11 cellular contexts compared by ENCODE assay signal in the genomic region with DNA sequence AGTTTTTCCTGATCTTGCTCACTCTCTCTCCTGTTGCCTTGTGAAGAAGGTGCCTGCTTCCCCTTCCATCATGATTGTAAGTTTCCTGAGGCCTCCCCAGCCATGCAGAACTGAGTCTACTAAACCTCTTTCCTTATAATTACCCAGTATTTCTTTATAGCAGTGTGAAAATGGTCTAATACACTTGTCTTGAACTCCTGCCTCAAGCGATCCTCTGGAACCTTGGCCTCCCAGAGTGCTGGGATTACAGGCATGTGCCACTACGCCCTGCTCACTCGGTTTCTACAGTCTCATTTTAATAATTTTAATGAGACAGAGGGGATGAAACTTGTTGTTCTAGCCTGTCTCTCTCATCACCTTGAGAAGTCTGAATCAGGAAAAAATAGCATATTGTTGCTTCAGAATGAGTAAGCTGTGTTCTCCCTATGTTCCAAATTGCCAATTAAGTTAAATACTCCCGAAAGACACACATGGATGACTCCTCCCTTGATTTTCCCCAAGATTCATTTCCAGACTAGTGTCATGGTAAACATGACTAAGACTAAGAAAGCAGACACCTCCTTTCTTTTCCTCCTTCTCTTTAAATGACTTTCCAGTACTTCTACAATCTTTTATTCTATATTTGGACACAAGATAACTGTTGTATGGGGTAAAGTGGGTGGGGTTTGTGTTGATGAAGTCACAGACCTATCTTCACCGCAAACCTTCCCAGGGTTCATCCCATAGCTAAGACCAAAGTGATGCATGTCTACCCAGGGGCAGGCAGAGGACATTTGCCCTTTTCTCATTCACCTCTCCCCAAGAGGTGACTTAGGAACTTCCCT. TPM values are rescaled to one million over a fixed set of nuclear protein-coding genes. Genes with fewer than 3 reads are reported as not detected.
A peak's percentile ranks its signal among the peaks of the same experiment; 100 is the strongest.
DNase-seq lines count a peak whose midpoint lies in the region; ATAC-seq and TF ChIP-seq lines count a peak whose summit lies in the region.
"Had no signal": no experiment of that assay in that cellular context is flagged by ENCODE, and none has a peak within 500 bp of the region (broad histone marks: within the 10 kb centered on the region; RNA-seq: fewer than 3 reads in every experiment).

No MANE protein-coding gene starts in this region.

- CTCF ChIA-PET in activated naive CD4-positive, alpha-beta T cell treated with anti-CD3 and anti-CD28 coated beads, Interleukin-2, amount 10 ng/mL, durations not matched to agents 7 days and 5 days (lab: Charles Lee) = interaction anchor here (2.0 kb wide), 1 partner anchor 65 kb away, joined by 8 read pairs; no protein-coding TSS in a partner anchor

- H3K4me1 Mint-ChIP-seq in natural killer cell treated with Interleukin-12 subunit alpha and Interleukin-12 subunit beta and Interleukin-15 and Interleukin-18, amount 100 ng/mL, for 72 hours (ENCODE audit: low read depth in 2 of 2) = peaks cover 31 to 45% of the 10 kb centered on the region in 2 donors
- H3K4me1 Mint-ChIP-seq in natural killer cell = peaks cover 10 to 11% of the 10 kb centered on the region in 2 donors
- H3K4me1 Mint-ChIP-seq in activated naive CD4-positive, alpha-beta T cell treated with anti-CD3 and anti-CD28 coated beads, Interleukin-2, amount 10 ng/mL, durations not matched to agents 7 days and 5 days = peaks cover 68% of the 10 kb centered on the region
- peaks cover 57% of the 10 kb centered on the region for H3K4me1 Mint-ChIP-seq in stimulated activated naive CD8-positive, alpha-beta T cell treated with anti-CD3 and anti-CD28 coated beads, Interleukin-15, amount 100 ng/mL, for 72 hours

- peak; percentile 68 to 78 for ATAC-seq in natural killer cell treated with Interleukin-12 subunit alpha and Interleukin-12 subunit beta and Interleukin-15 and Interleukin-18, amount 100 ng/mL, for 72 hours
- no peak for ATAC-seq in natural killer cell
- peak; percentile 73 for ATAC-seq in HG02852 (IDR thresholded peaks at IDR 0.05; ENCODE audit: unreplicated experiment)
- ATAC-seq in stimulated activated naive CD8-positive, alpha-beta T cell treated with anti-CD3 and anti-CD28 coated beads, Interleukin-15, amount 100 ng/mL, for 72 hours = peak; percentile 79

- no peaks in the 10 kb centered on the region for H3K9me3 Mint-ChIP-seq in natural killer cell treated with Interleukin-12 subunit alpha and Interleukin-12 subunit beta and Interleukin-15 and Interleukin-18, amount 100 ng/mL, for 72 hours
- H3K9me3 Mint-ChIP-seq in natural killer cell = no peaks in the 10 kb centered on the region
- H3K9me3 Mint-ChIP-seq in activated naive CD4-positive, alpha-beta T cell treated with anti-CD3 and anti-CD28 coated beads, Interleukin-2, amount 10 ng/mL, durations not matched to agents 7 days and 5 days = no peaks in the 10 kb centered on the region
- peaks cover 8 to 17% of the 10 kb centered on the region in 2 donors for H3K9me3 Mint-ChIP-seq in stimulated activated naive CD8-positive, alpha-beta T cell treated with anti-CD3 and anti-CD28 coated beads, Interleukin-15, amount 100 ng/mL, for 72 hours
- H3K9me3 Mint-ChIP-seq: CD14-positive monocyte had no signal

- intact Hi-C loops in natural killer cell (cut with micrococcal nuclease) = no loop called here

- peak overlapping the region; percentile 72 for H3K4me3 Mint-ChIP-seq in natural killer cell treated with Interleukin-12 subunit alpha and Interleukin-12 subunit beta and Interleukin-15 and Interleukin-18, amount 100 ng/mL, for 72 hours
- H3K4me3 Mint-ChIP-seq in natural killer cell = no peak overlapping the region
- H3K4me3 Mint-ChIP-seq in activated naive CD4-positive, alpha-beta T cell treated with anti-CD3 and anti-CD28 coated beads, Interleukin-2, amount 10 ng/mL, durations not matched to agents 7 days and 5 days = no peak overlapping the region
- peak overlapping the region; percentile 27 to 59 for H3K4me3 Mint-ChIP-seq in stimulated activated naive CD8-positive, alpha-beta T cell treated with anti-CD3 and anti-CD28 coated beads, Interleukin-15, amount 100 ng/mL, for 72 hours
- H3K4me3 Mint-ChIP-seq: CD14-positive monocyte had no signal

- peak overlapping the region; percentile 87 for H3K27ac Mint-ChIP-seq in natural killer cell treated with Interleukin-12 subunit alpha and Interleukin-12 subunit beta and Interleukin-15 and Interleukin-18, amount 100 ng/mL, for 72 hours
- no peak overlapping the region for H3K27ac Mint-ChIP-seq in natural killer cell
- peak overlapping the region; percentile 46 for H3K27ac Mint-ChIP-seq in activated naive CD4-positive, alpha-beta T cell treated with anti-CD3 and anti-CD28 coated beads, Interleukin-2, amount 10 ng/mL, durations not matched to agents 7 days and 5 days
- H3K27ac Mint-ChIP-seq in stimulated activated naive CD8-positive, alpha-beta T cell treated with anti-CD3 and anti-CD28 coated beads, Interleukin-15, amount 100 ng/mL, for 72 hours = peak overlapping the region; percentile 42 to 94
- H3K27ac Mint-ChIP-seq: CD14-positive monocyte had no signal

- peaks cover 0 to 14% of the 10 kb centered on the region in 2 donors for H3K27me3 Mint-ChIP-seq in natural killer cell treated with Interleukin-12 subunit alpha and Interleukin-12 subunit beta and Interleukin-15 and Interleukin-18, amount 100 ng/mL, for 72 hours
- H3K27me3 Mint-ChIP-seq in natural killer cell (ENCODE audit: low read depth in 2 of 2) = no peaks in the 10 kb centered on the region
- peaks cover 6% of the 10 kb centered on the region for H3K27me3 Mint-ChIP-seq in activated naive CD4-positive, alpha-beta T cell treated with anti-CD3 and anti-CD28 coated beads, Interleukin-2, amount 10 ng/mL, durations not matched to agents 7 days and 5 days
- H3K27me3 Mint-ChIP-seq in stimulated activated naive CD8-positive, alpha-beta T cell treated with anti-CD3 and anti-CD28 coated beads, Interleukin-15, amount 100 ng/mL, for 72 hours = no peaks in the 10 kb centered on the region

- H3K36me3 Mint-ChIP-seq in natural killer cell treated with Interleukin-12 subunit alpha and Interleukin-12 subunit beta and Interleukin-15 and Interleukin-18, amount 100 ng/mL, for 72 hours = peaks cover 6% of the 10 kb centered on the region
- no peaks in the 10 kb centered on the region for H3K36me3 Mint-ChIP-seq in natural killer cell
- peaks cover 4% of the 10 kb centered on the region for H3K36me3 Mint-ChIP-seq in activated naive CD4-positive, alpha-beta T cell treated with anti-CD3 and anti-CD28 coated beads, Interleukin-2, amount 10 ng/mL, durations not matched to agents 7 days and 5 days
- H3K36me3 Mint-ChIP-seq: CD14-positive monocyte had no signal

- DNase-seq in natural killer cell treated with Interleukin-12 subunit alpha and Interleukin-12 subunit beta and Interleukin-15 and Interleukin-18, amount 100 ng/mL, for 72 hours (ENCODE audit: low spot score) = no peak
- DNase-seq in natural killer cell = no peak
- DNase-seq in activated naive CD4-positive, alpha-beta T cell treated with anti-CD3 and anti-CD28 coated beads, Interleukin-2, amount 10 ng/mL, durations not matched to agents 7 days and 5 days = no peak
- peak in 1 of 2 donors; percentile 54 for DNase-seq in stimulated activated naive CD8-positive, alpha-beta T cell treated with anti-CD3 and anti-CD28 coated beads, Interleukin-15, amount 100 ng/mL, for 72 hours
- DNase-seq in germinal center (ENCODE audit: low spot score) = no peak
- DNase-seq in glomerular visceral epithelial cell (ENCODE audit: extremely low spot score) = no peak
- DNase-seq in COLO829 (ENCODE audit: low spot score) = no peak
- DNase-seq: activated gamma-delta T cell treated with Interleukin-2 at 50 U/mL for 16 hours, SHP77 had no signal

- TF ChIP-seq CTCF in natural killer cell (IDR thresholded peaks at IDR 0.05) = no peak

RNA-seq across cellular contexts. Expression of a gene that starts 7.8 kb away (rescaled TPM):
- total RNA-seq in natural killer cell treated with Interleukin-12 subunit alpha and Interleukin-12 subunit beta and Interleukin-15 and Interleukin-18, amount 100 ng/mL, for 72 hours = 10 to 100 TPM; 11.9 to 12.6 TPM
- total RNA-seq in natural killer cell = 1 to 10 TPM; 2.9 to 4.9 (median 3.6) TPM

RNA-seq across cellular contexts. Expression of a gene that starts 15.4 kb away (rescaled TPM):
- not detected for total RNA-seq in natural killer cell treated with Interleukin-12 subunit alpha and Interleukin-12 subunit beta and Interleukin-15 and Interleukin-18, amount 100 ng/mL, for 72 hours
- total RNA-seq in natural killer cell = under 1 TPM in 1 of 3 donors, not detected in 2; 0.48 TPM

RNA-seq across cellular contexts. Expression of a gene that starts 23.6 kb away (rescaled TPM):
- not detected for total RNA-seq in natural killer cell treated with Interleukin-12 subunit alpha and Interleukin-12 subunit beta and Interleukin-15 and Interleukin-18, amount 100 ng/mL, for 72 hours
- not detected for total RNA-seq in natural killer cell

RNA-seq across cellular contexts. Expression of a gene that starts 35.4 kb away (rescaled TPM):
- 100 to 1,000 TPM; 138 to 156 TPM for total RNA-seq in natural killer cell treated with Interleukin-12 subunit alpha and Interleukin-12 subunit beta and Interleukin-15 and Interleukin-18, amount 100 ng/mL, for 72 hours
- 10 to 100 TPM; 95.5 to 98.9 (median 96.6) TPM for total RNA-seq in natural killer cell

RNA-seq across cellular contexts. Expression of a gene that starts 43.3 kb away (rescaled TPM):
- 1 to 10 TPM; 6.4 to 7.2 TPM for total RNA-seq in natural killer cell treated with Interleukin-12 subunit alpha and Interleukin-12 subunit beta and Interleukin-15 and Interleukin-18, amount 100 ng/mL, for 72 hours
- 1 to 10 TPM; 1.6 to 2.9 (median 2.7) TPM for total RNA-seq in natural killer cell

Comparison
In these comparisons a context has a peak if more than half of its experiments do, and no peak if none do; other contexts are left out.
1. ATAC-seq: peak in natural killer cell treated with Interleukin-12 subunit alpha and Interleukin-12 subunit beta and Interleukin-15 and Interleukin-18, amount 100 ng/mL, for 72 hours (2 of 2), HG02852 (single experiment) and stimulated activated naive CD8-positive, alpha-beta T cell treated with anti-CD3 and anti-CD28 coated beads, Interleukin-15, amount 100 ng/mL, for 72 hours (single experiment); none in natural killer cell (0 of 3).
2. H3K27ac Mint-ChIP-seq: peak in natural killer cell treated with Interleukin-12 subunit alpha and Interleukin-12 subunit beta and Interleukin-15 and Interleukin-18, amount 100 ng/mL, for 72 hours (2 of 2), activated naive CD4-positive, alpha-beta T cell treated with anti-CD3 and anti-CD28 coated beads, Interleukin-2, amount 10 ng/mL, durations not matched to agents 7 days and 5 days (single experiment) and stimulated activated naive CD8-positive, alpha-beta T cell treated with anti-CD3 and anti-CD28 coated beads, Interleukin-15, amount 100 ng/mL, for 72 hours (2 of 2); none in natural killer cell (0 of 2).
3. H3K4me3 Mint-ChIP-seq: peak in natural killer cell treated with Interleukin-12 subunit alpha and Interleukin-12 subunit beta and Interleukin-15 and Interleukin-18, amount 100 ng/mL, for 72 hours (single experiment) and stimulated activated naive CD8-positive, alpha-beta T cell treated with anti-CD3 and anti-CD28 coated beads, Interleukin-15, amount 100 ng/mL, for 72 hours (2 of 2); none in natural killer cell (single experiment) and activated naive CD4-positive, alpha-beta T cell treated with anti-CD3 and anti-CD28 coated beads, Interleukin-2, amount 10 ng/mL, durations not matched to agents 7 days and 5 days (single experiment).